ENCODE assay signal across 9 cellular contexts in genomic region chr1:14326857-14327256, GRCh38.
"Had no signal": no experiment of that assay in that cellular context is flagged by ENCODE, and none has a peak within 500 bp of the region (broad histone marks: within the 10 kb centered on the region; RNA-seq: fewer than 3 reads in every experiment).

No MANE protein-coding gene starts in this region.

- H3K4me1 ChIP-seq: HAP-1 had no signal

- H3K36me3 ChIP-seq: HAP-1 had no signal

- H3K9me3 ChIP-seq: HAP-1 had no signal

- ATAC-seq: GM23338, HCT116 had no signal

- DNase-seq: GM23248, GOT3, H7, H9, HCEC 1CT, HFFc6 had no signal

- H3K4me3 ChIP-seq: GM23248, GM23338, HAP-1 had no signal

- H3K27ac ChIP-seq: GM23248 had no signal
